In genomic region chr13:24008679-24009078, GRCh38 we compare ENCODE assay signal across 17 cellular contexts.
"Had no signal": no experiment of that assay in that cellular context is flagged by ENCODE, and none has a peak within 500 bp of the region (broad histone marks: within the 10 kb centered on the region; RNA-seq: fewer than 3 reads in every experiment).

No MANE protein-coding gene starts in this region.

- DNase-seq: activated CD4-positive, alpha-beta T cell treated with anti-CD3 and anti-CD28 coated beads for 4 hours; activated CD8-positive, alpha-beta memory T cell treated with anti-CD3 and anti-CD28 coated beads, Interleukin-2, amount 50 U/mL, for 48 hours; activated CD8-positive, alpha-beta T cell treated with anti-CD3 and anti-CD28 coated beads for 36 hours; activated naive CD4-positive, alpha-beta T cell treated with Interleukin-2 at 50 U/mL for 16 hours; body of pancreas; central memory CD4-positive, alpha-beta T cell; effector memory CD4-positive, alpha-beta T cell; left ventricle myocardium inferior; mesendoderm; occipital lobe; stimulated activated CD4-positive, alpha-beta T cell treated with anti-CD3 and anti-CD28 coated beads, Interleukin-15, amount 100 ng/mL, for 24 hours; stimulated activated CD4-positive, alpha-beta T cell treated with anti-CD3 and anti-CD28 coated beads, Interleukin-4, amount 100 ng/mL, for 24 hours; stimulated activated naive CD8-positive, alpha-beta T cell treated with anti-CD3 and anti-CD28 coated beads, Interleukin-15, amount 100 ng/mL, for 72 hours; T-helper 1 cell; testis had no signal

- H3K36me3 ChIP-seq: left ventricle myocardium inferior had no signal

- H3K27ac ChIP-seq: body of pancreas, epithelial cell of prostate, left ventricle myocardium inferior, testis, VCaP had no signal

- H3K27me3 ChIP-seq: body of pancreas, testis had no signal

- H3K4me3 ChIP-seq: body of pancreas, left ventricle myocardium inferior, testis had no signal

- H3K9me3 ChIP-seq: body of pancreas, left ventricle myocardium inferior, testis had no signal

- ATAC-seq: activated CD8-positive, alpha-beta T cell treated with anti-CD3 and anti-CD28 coated beads for 36 hours; body of pancreas; stimulated activated naive CD8-positive, alpha-beta T cell treated with anti-CD3 and anti-CD28 coated beads, Interleukin-15, amount 100 ng/mL, for 72 hours had no signal

- H3K4me1 ChIP-seq: left ventricle myocardium inferior, testis had no signal
